10 cellular contexts compared by ENCODE assay signal in the genomic region with DNA sequence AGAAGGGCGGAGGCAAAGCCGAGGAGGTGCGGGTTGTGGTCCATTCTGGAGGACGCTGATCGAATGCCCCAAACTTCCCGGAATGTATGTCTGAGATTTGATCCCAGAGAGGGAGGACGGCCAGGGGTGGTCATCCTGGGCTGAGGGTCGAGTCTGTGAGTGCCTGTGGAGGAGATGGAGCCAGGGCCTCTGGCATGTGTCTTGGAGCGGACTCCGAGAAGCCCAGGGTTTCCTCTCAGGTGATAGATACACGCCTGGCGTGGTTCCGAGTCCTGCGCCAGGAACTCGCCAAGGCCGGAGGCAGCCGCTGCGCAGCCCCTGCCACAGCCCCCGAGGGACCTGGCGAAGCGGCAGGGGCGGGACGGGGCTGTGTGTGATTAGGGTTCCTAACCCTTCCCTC. TPM values are rescaled to one million over a fixed set of nuclear protein-coding genes. Genes with fewer than 3 reads are reported as not detected.
DNase-seq lines count a peak whose midpoint lies in the region; ATAC-seq and TF ChIP-seq lines count a peak whose summit lies in the region.
"Had no signal": no experiment of that assay in that cellular context is flagged by ENCODE, and none has a peak within 500 bp of the region (broad histone marks: within the 10 kb centered on the region; RNA-seq: fewer than 3 reads in every experiment).

No MANE protein-coding gene starts in this region.

- H3K4me3 Mint-ChIP-seq in nephron, result peak overlapping the region; percentile 81 to 89 (median 87)

- H3K9me3 Mint-ChIP-seq in nephron, result peaks cover 81% of the 10 kb centered on the region

- H3K27ac Mint-ChIP-seq in nephron, result no peak overlapping the region

- no peaks in the 10 kb centered on the region for H3K4me1 ChIP-seq in upper lobe of right lung

- no peaks in the 10 kb centered on the region for H3K4me1 Mint-ChIP-seq in nephron

- ATAC-seq in upper lobe of right lung (no peak), GM18858 (IDR thresholded peaks at IDR 0.05; ENCODE audit: unreplicated experiment) (no peak), omental fat pad (ENCODE audit: low FRiP score) (no peak)

- H3K27me3 Mint-ChIP-seq in nephron (ENCODE audit: low read depth), result no peaks in the 10 kb centered on the region

- H3K27ac ChIP-seq in upper lobe of right lung, result peak overlapping the region; percentile 82
- H3K27ac ChIP-seq: 22Rv1 had no signal

- peaks cover 42% of the 10 kb centered on the region for H3K36me3 Mint-ChIP-seq in nephron (ENCODE audit: low read depth)

- H3K9me3 ChIP-seq in upper lobe of right lung, result peaks cover 25% of the 10 kb centered on the region

- DNase-seq in DMS 273 (lab: John Stamatoyannopoulos, UW; ENCODE audit: unreplicated experiment) (peak; percentile 52), DMS 273 treated with DMSO at 0.1 percent for 48 hours (lab: John Stamatoyannopoulos, UW) (no peak), foreskin fibroblast (peak in 1 of 2 donors; percentile 53), upper lobe of right lung (no peak), H4 (ENCODE audit: low spot score) (no peak), omental fat pad (ENCODE audit: low spot score) (no peak)
- DNase-seq: NCI-H2029 treated with DMSO at 0.1 percent for 48 hours had no signal

- intact Hi-C loops in upper lobe of right lung (cut with DNase I), result no loop called here

- H3K27me3 ChIP-seq in upper lobe of right lung, result no peaks in the 10 kb centered on the region

- peak overlapping the region; percentile 65 to 75 for H3K4me3 ChIP-seq in foreskin fibroblast (ENCODE audit: low read depth in 1 of 2, low read length in 2 of 2)
- peak overlapping the region; percentile 67 for H3K4me3 ChIP-seq in upper lobe of right lung

- H3K36me3 ChIP-seq in upper lobe of right lung, result no peaks in the 10 kb centered on the region

- TF ChIP-seq CTCF in foreskin fibroblast (IDR thresholded peaks at IDR 0.05; ENCODE audit: low read depth, low read length) (no peak), nephron (IDR thresholded peaks at IDR 0.05; ENCODE audit: unreplicated experiment in 3 of 3) (no peak), upper lobe of right lung (IDR thresholded peaks at IDR 0.05) (no peak), omental fat pad (IDR thresholded peaks at IDR 0.05) (no peak)

RNA-seq across cellular contexts. Expression of gene ZNF454, which starts 0.4 kb away (rescaled TPM):
- total RNA-seq in upper lobe of right lung (3.1 TPM), omental fat pad (1 to 10 TPM in 3 of 4 donors, under 1 TPM in 1; 0.60 to 4.6 (median 2.1) TPM)
- total RNA-seq in H4 (2014; rRNA removed; shearing (Covaris generic)), result 0.72 TPM in 1 of 2 replicates, not detected in the other

RNA-seq across cellular contexts. Expression of gene ZFP2, which starts 45.6 kb away (rescaled TPM):
- 2.1 TPM for total RNA-seq in upper lobe of right lung
- not detected in 2 replicates for total RNA-seq in H4 (2014; rRNA removed; shearing (Covaris generic))
- 1 to 10 TPM in 3 of 4 donors, under 1 TPM in 1; 0.48 to 5.8 (median 2.0) TPM for total RNA-seq in omental fat pad

RNA-seq across cellular contexts. Expression of gene GRM6, which starts 53.8 kb away (rescaled TPM):
- not detected for total RNA-seq in upper lobe of right lung
- total RNA-seq in H4 (2014; rRNA removed; shearing (Covaris generic)), result not detected in 2 replicates
- total RNA-seq in omental fat pad, result not detected
